In genomic region chr14:104985675-104986486, GRCh38 we compare ENCODE assay signal across 8 cellular contexts. TPM values are rescaled to one million over a fixed set of nuclear protein-coding genes. Genes with fewer than 3 reads are reported as not detected.
DNase-seq lines count a peak whose midpoint lies in the region; ATAC-seq and TF ChIP-seq lines count a peak whose summit lies in the region.

Gene CLBA1 (plus strand): TSS chr14:104985788. CDS start chr14:104986432, 644 bp downstream.

- peak within 1 kb of the TSS; percentile 80 to 95 (median 82) for H3K4me3 ChIP-seq in right lobe of liver

- peak; percentile 46 for TF ChIP-seq POLR2A in right lobe of liver (IDR thresholded peaks at IDR 0.05)

- peaks cover 0 to 6% (median 3%) of the 10 kb centered on the region in 4 donors for H3K4me1 ChIP-seq in right lobe of liver

- WGBS in right lobe of liver (ENCODE audit: insufficient coverage, low coverage, low lambda C conversion rate, missing lambda C conversion rate), result no CpG with 5 or more reads among the region's 77 CpGs

- intact Hi-C loops in right lobe of liver (cut with DNase I), result no loop called here

- TF ChIP-seq CTCF in right lobe of liver (IDR thresholded peaks at IDR 0.05), result no peak

- no peaks in the 10 kb centered on the region for H3K9me3 ChIP-seq in right lobe of liver

- no peaks in the 10 kb centered on the region for H3K27me3 ChIP-seq in right lobe of liver

- H3K27ac ChIP-seq in right lobe of liver, result peak within 1 kb of the TSS; percentile 22 to 77 (median 57)

- DNase-seq in AG20443 (ENCODE audit: low spot score) (peak; percentile 98), NCI-H446 treated with DMSO at 0.1 percent for 48 hours (lab: John Stamatoyannopoulos, UW) (peak; percentile 67), dermis microvascular lymphatic vessel endothelial cell (ENCODE audit: low read depth in 2 of 2) (peak; percentile 79 to 89), right lobe of liver (peak; percentile 93 to 95 (median 95))
- DNase-seq in activated CD4-positive, alpha-beta T cell treated with anti-CD3 and anti-CD28 coated beads for 48 hours, result peak; percentile 90
- DNase-seq in stimulated activated CD4-positive, alpha-beta T cell treated with anti-CD3 and anti-CD28 coated beads, Interleukin-4, amount 100 ng/mL, for 1 hour, result peak; percentile 86

- H3K36me3 ChIP-seq in right lobe of liver, result no peaks in the 10 kb centered on the region

- ATAC-seq in GM18907 (IDR thresholded peaks at IDR 0.05; ENCODE audit: unreplicated experiment), result peak; percentile 84
- peak; percentile 85 for ATAC-seq in HG03159 (IDR thresholded peaks at IDR 0.05; ENCODE audit: unreplicated experiment)
- peak; percentile 92 to 98 (median 93) for ATAC-seq in right lobe of liver

RNA-seq across cellular contexts. Expression of gene CLBA1, which starts in this region (rescaled TPM):
- total RNA-seq in dermis microvascular lymphatic vessel endothelial cell (4.4 and 5.1 TPM in 2 replicates), right lobe of liver (1 to 10 TPM; 1.5 to 3.3 (median 2.5) TPM)

Comparison
In these comparisons a context has a peak if more than half of its experiments do, and no peak if none do; other contexts are left out.
1. Peak in every context shown above with its lines: DNase-seq, ATAC-seq, H3K4me3 ChIP-seq and H3K27ac ChIP-seq.